Comparison of ENCODE assay signal across 10 cellular contexts in genomic region chr17:19897108-19897854, GRCh38. TPM values are rescaled to one million over a fixed set of nuclear protein-coding genes. Genes with fewer than 3 reads are reported as not detected.
DNase-seq lines count a peak whose midpoint lies in the region; ATAC-seq, FAIRE-seq and TF ChIP-seq lines count a peak whose summit lies in the region.
"Had no signal": no experiment of that assay in that cellular context is flagged by ENCODE, and none has a peak within 500 bp of the region (broad histone marks: within the 10 kb centered on the region; RNA-seq: fewer than 3 reads in every experiment).

No MANE protein-coding gene starts in this region.

- CTCF ChIA-PET in Caco-2 (lab: Charles Lee), result no interaction called here

- WGBS in pancreas, 2 donors, result 48 to 53% methylated on average over 8 of the region's 8 CpGs

- H3K4me3 Mint-ChIP-seq in Caco-2 (ENCODE audit: unreplicated experiment), result no peak overlapping the region
- H3K4me3 Mint-ChIP-seq in activated T-helper 2 cell treated with anti-CD3 and anti-CD28 coated beads, Interferon-gamma antibody, Interleukin-2, Interleukin-4, amounts not matched to agents 10 μg/mL and 5 μg/mL and 100 μg/mL, durations not matched to agents 14 hours and 24 hours and 36 hours (ENCODE audit: low read depth), result no peak overlapping the region
- H3K4me3 Mint-ChIP-seq: nephron had no signal

- H3K4me3 ChIP-seq in Caco-2 (ENCODE audit: low read depth, low read length), result no peak overlapping the region
- H3K4me3 ChIP-seq in fibroblast of pulmonary artery (replicated peaks; ENCODE audit: low read depth, low read length), result no peak overlapping the region
- no peak overlapping the region for H3K4me3 ChIP-seq in pancreas

- H3K4me1 ChIP-seq in Caco-2 (no peaks in the 10 kb centered on the region), pancreas (no peaks in the 10 kb centered on the region)

- no peak for FAIRE-seq in pancreas (lab: Jason Lieb, UNC)

- POLR2A ChIA-PET in Caco-2 (lab: Charles Lee), result no interaction called here

- H3K27ac ChIP-seq in pancreas, result no peak overlapping the region

- TF ChIP-seq CTCF in Caco-2 (IDR thresholded peaks at IDR 0.05; ENCODE audit: insufficient read depth in 1 of 2, low read depth in 1 of 2, low read length in 1 of 2, severe bottlenecking in 1 of 2, unreplicated experiment in 1 of 2), result no peak
- TF ChIP-seq CTCF in fibroblast of pulmonary artery (IDR thresholded peaks at IDR 0.05; ENCODE audit: low read length, missing control alignments), result no peak
- no peak for TF ChIP-seq CTCF in pancreas (IDR thresholded peaks at IDR 0.05)

- DNase-seq in Caco-2 (no peak), NCI-H226 (peak; percentile 20), fibroblast of pulmonary artery (ENCODE audit: low read depth) (peak; percentile 48), pancreas (peak in 4 of 6 donors; percentile 5 to 64 (median 46))
- DNase-seq in stimulated activated naive CD4-positive, alpha-beta T cell treated with Interleukin-2 at 50 U/mL for 16 hours (lab: John Stamatoyannopoulos, UW), result no peak
- DNase-seq in activated T-helper 2 cell treated with anti-CD3 and anti-CD28 coated beads, Interferon-gamma antibody, Interleukin-2, Interleukin-4, amounts not matched to agents 10 μg/mL and 5 μg/mL and 100 μg/mL, durations not matched to agents 14 hours and 24 hours and 36 hours (ENCODE audit: low spot score), result no peak
- DNase-seq in activated naive CD4-positive, alpha-beta T cell treated with Interleukin-2 at 50 U/mL for 16 hours, result no peak
- DNase-seq: central memory CD4-positive, alpha-beta T cell had no signal

- no TSS peak for BruUV-seq in Caco-2 (replicated peaks; lab: Mats Ljungman, UMichigan)

- H3K27me3 ChIP-seq in Caco-2 (replicated peaks; ENCODE audit: control insufficient read depth, insufficient read depth, low read length), result no peaks in the 10 kb centered on the region; the same call in 1 of the 2 replicates
- no peaks in the 10 kb centered on the region for H3K27me3 ChIP-seq in pancreas

- intact Hi-C loops in Caco-2 (cut with micrococcal nuclease; ENCODE audit: unreplicated experiment), result no loop called here
- intact Hi-C loops in pancreas (cut with DNase I), result no loop called here
- intact Hi-C loops in activated T-helper 2 cell treated with anti-CD3 and anti-CD28 coated beads, Interferon-gamma antibody, Interleukin-2, Interleukin-4, amounts not matched to agents 10 μg/mL and 5 μg/mL and 100 μg/mL, durations not matched to agents 14 hours and 24 hours and 36 hours (cut with micrococcal nuclease), result no loop called here

- H3K36me3 ChIP-seq in Caco-2 (ENCODE audit: control insufficient read depth, insufficient read depth, low read length) (peaks cover 4% of the 10 kb centered on the region; the same call in 1 of the 2 replicates), pancreas (no peaks in the 10 kb centered on the region)

- H3K9me3 ChIP-seq in Caco-2, result no peaks in the 10 kb centered on the region
- no peaks in the 10 kb centered on the region for H3K9me3 ChIP-seq in pancreas

- peak overlapping the region; percentile 25 for H3K27ac Mint-ChIP-seq in Caco-2 (ENCODE audit: unreplicated experiment)
- no peak overlapping the region for H3K27ac Mint-ChIP-seq in activated T-helper 2 cell treated with anti-CD3 and anti-CD28 coated beads, Interferon-gamma antibody, Interleukin-2, Interleukin-4, amounts not matched to agents 10 μg/mL and 5 μg/mL and 100 μg/mL, durations not matched to agents 14 hours and 24 hours and 36 hours

- ATAC-seq in pancreas (peak in 2 of 4 donors; percentile 30 to 56), GM18861 (IDR thresholded peaks at IDR 0.05; ENCODE audit: unreplicated experiment) (no peak)

- no peaks in the 10 kb centered on the region for H3K9me3 Mint-ChIP-seq in Caco-2 (ENCODE audit: unreplicated experiment)
- no peaks in the 10 kb centered on the region for H3K9me3 Mint-ChIP-seq in activated T-helper 2 cell treated with anti-CD3 and anti-CD28 coated beads, Interferon-gamma antibody, Interleukin-2, Interleukin-4, amounts not matched to agents 10 μg/mL and 5 μg/mL and 100 μg/mL, durations not matched to agents 14 hours and 24 hours and 36 hours
- H3K9me3 Mint-ChIP-seq: nephron had no signal

- H3K36me3 Mint-ChIP-seq in Caco-2 (ENCODE audit: insufficient read depth, unreplicated experiment), result peaks cover 30% of the 10 kb centered on the region
- peaks cover 12% of the 10 kb centered on the region for H3K36me3 Mint-ChIP-seq in activated T-helper 2 cell treated with anti-CD3 and anti-CD28 coated beads, Interferon-gamma antibody, Interleukin-2, Interleukin-4, amounts not matched to agents 10 μg/mL and 5 μg/mL and 100 μg/mL, durations not matched to agents 14 hours and 24 hours and 36 hours (ENCODE audit: low read depth)

- no peaks in the 10 kb centered on the region for H3K4me1 Mint-ChIP-seq in Caco-2 (ENCODE audit: low read depth, unreplicated experiment)
- H3K4me1 Mint-ChIP-seq in activated T-helper 2 cell treated with anti-CD3 and anti-CD28 coated beads, Interferon-gamma antibody, Interleukin-2, Interleukin-4, amounts not matched to agents 10 μg/mL and 5 μg/mL and 100 μg/mL, durations not matched to agents 14 hours and 24 hours and 36 hours (ENCODE audit: low read depth), result no peaks in the 10 kb centered on the region

- no peaks in the 10 kb centered on the region for H3K27me3 Mint-ChIP-seq in Caco-2 (ENCODE audit: insufficient read depth, unreplicated experiment)
- H3K27me3 Mint-ChIP-seq in activated T-helper 2 cell treated with anti-CD3 and anti-CD28 coated beads, Interferon-gamma antibody, Interleukin-2, Interleukin-4, amounts not matched to agents 10 μg/mL and 5 μg/mL and 100 μg/mL, durations not matched to agents 14 hours and 24 hours and 36 hours (ENCODE audit: low read depth), result no peaks in the 10 kb centered on the region

RNA-seq across cellular contexts. Expression of gene ULK2, which starts 29.5 kb away (rescaled TPM):
- total RNA-seq in Caco-2 (2022), result 7.5 and 9.2 TPM in 2 replicates
- 10 to 100 TPM in 1 of 6 donors, 1 to 10 TPM in 5; 3.1 to 12.5 (median 6.2) TPM for total RNA-seq in pancreas
- 1 to 10 TPM; 5.1 to 5.4 TPM for polyA plus RNA-seq in pancreas
- total RNA-seq in activated T-helper 2 cell treated with anti-CD3 and anti-CD28 coated beads, Interferon-gamma antibody, Interleukin-2, Interleukin-4, amounts not matched to agents 10 μg/mL and 5 μg/mL and 100 μg/mL, durations not matched to agents 14 hours and 24 hours and 36 hours, result 12.3 and 13.1 TPM in 2 replicates

Comparison
In these comparisons a context has a peak if more than half of its experiments do, and no peak if none do; other contexts are left out.
1. DNase-seq: peak in NCI-H226 (single experiment), fibroblast of pulmonary artery (single experiment) and pancreas (4 of 6); none in Caco-2 (0 of 2), stimulated activated naive CD4-positive, alpha-beta T cell treated with Interleukin-2 at 50 U/mL for 16 hours (single experiment), activated T-helper 2 cell treated with anti-CD3 and anti-CD28 coated beads, Interferon-gamma antibody, Interleukin-2, Interleukin-4, amounts not matched to agents 10 μg/mL and 5 μg/mL and 100 μg/mL, durations not matched to agents 14 hours and 24 hours and 36 hours (single experiment) and activated naive CD4-positive, alpha-beta T cell treated with Interleukin-2 at 50 U/mL for 16 hours (single experiment).